Comparison of ENCODE assay signal across 1 cellular context in genomic region chr12:104986022-104986941, GRCh38.
TF ChIP-seq lines count a peak whose summit lies in the region.

TSS of gene NOPCHAP1 (plus strand) at chr12:104986316. CDS start at chr12:104986353, 37 bp downstream.

TF ChIP-seq in HepG2, 621 proteins besides CTCF, POLR2A, EP300 and RAD21 (continued from another document and continues in another):
- TF ChIP-seq XRCC5 (optimal IDR thresholded peaks at IDR 0.05; ENCODE audit: low read length) (peak; percentile 55), SNAPC5 (CRISPR knock-in tag; IDR thresholded peaks at IDR 0.05; ENCODE audit: borderline replicate concordance) (no peak), ZFY (CRISPR knock-in tag; IDR thresholded peaks at IDR 0.05) (peak; percentile 87), ZNF891 (CRISPR knock-in tag; IDR thresholded peaks at IDR 0.05) (peak; percentile 71; the same call in 1 of the 2 replicates), MIXL1 (CRISPR knock-in tag; IDR thresholded peaks at IDR 0.05) (no peak), MXD4 (CRISPR knock-in tag; IDR thresholded peaks at IDR 0.05) (peak; percentile 81; the same call in 1 of the 2 replicates), ZMAT3 (CRISPR knock-in tag; conservative IDR thresholded peaks at IDR 0.05) (no peak), ZFP62 (CRISPR knock-in tag; IDR thresholded peaks at IDR 0.05) (no peak), ZBTB10 (CRISPR knock-in tag; IDR thresholded peaks at IDR 0.05; ENCODE audit: borderline replicate concordance) (no peak), RERE (CRISPR knock-in tag; IDR thresholded peaks at IDR 0.05; ENCODE audit: low read depth) (no peak), SALL1 (CRISPR knock-in tag; IDR thresholded peaks at IDR 0.05) (peak; percentile 68), ZNF781 (CRISPR knock-in tag; IDR thresholded peaks at IDR 0.05; ENCODE audit: borderline replicate concordance, not compliant biosample characterization) (no peak), ZBTB7A (CRISPR knock-in tag; IDR thresholded peaks at IDR 0.05) (no peak), ZNF704 (CRISPR knock-in tag; IDR thresholded peaks at IDR 0.05; ENCODE audit: borderline replicate concordance) (0 out of 2 replicates have a peak, but pooled peaks have one; percentile 53), ZSCAN12 (CRISPR knock-in tag; IDR thresholded peaks at IDR 0.05) (no peak), NKX3-1 (CRISPR knock-in tag; IDR thresholded peaks at IDR 0.05) (no peak), ZNF576 (CRISPR knock-in tag; IDR thresholded peaks at IDR 0.05) (no peak), ZNF788 (CRISPR knock-in tag; IDR thresholded peaks at IDR 0.05; ENCODE audit: borderline replicate concordance) (no peak; the same call in 1 of the 2 replicates), DPF2 (CRISPR knock-in tag; IDR thresholded peaks at IDR 0.05; ENCODE audit: borderline replicate concordance, low read depth) (no peak), YEATS4 (CRISPR knock-in tag; IDR thresholded peaks at IDR 0.05; ENCODE audit: borderline replicate concordance) (peak; percentile 76; the same call in 1 of the 2 replicates), AFF4 (CRISPR knock-in tag; IDR thresholded peaks at IDR 0.05) (no peak), ZKSCAN5 (CRISPR knock-in tag; IDR thresholded peaks at IDR 0.05) (no peak), POLR2AphosphoS5 (IDR thresholded peaks at IDR 0.05; ENCODE audit: low read depth, low read length) (peak; percentile 94), STAT5B (CRISPR knock-in tag; IDR thresholded peaks at IDR 0.05) (no peak), U2AF1 (optimal IDR thresholded peaks at IDR 0.05; ENCODE audit: low read depth, low read length) (no peak), ATF7 (IDR thresholded peaks at IDR 0.05) (no peak), ATF7 (CRISPR knock-in tag; IDR thresholded peaks at IDR 0.05) (no peak), FOXA3 (CRISPR knock-in tag; IDR thresholded peaks at IDR 0.05) (peak; percentile 38; the same call in 1 of the 2 replicates), ZBTB38 (CRISPR knock-in tag; IDR thresholded peaks at IDR 0.05) (no peak; the same call in 1 of the 2 replicates), IRX3 (CRISPR knock-in tag; IDR thresholded peaks at IDR 0.05; ENCODE audit: borderline replicate concordance, low read depth) (no peak), ZNF33A (CRISPR knock-in tag; IDR thresholded peaks at IDR 0.05; ENCODE audit: borderline replicate concordance) (no peak), ZNF354B (CRISPR knock-in tag; IDR thresholded peaks at IDR 0.05) (no peak), ZHX1 (CRISPR knock-in tag; IDR thresholded peaks at IDR 0.05; ENCODE audit: low read depth) (no peak), ERF (CRISPR knock-in tag; IDR thresholded peaks at IDR 0.05) (peak; percentile 59), TCF7L2 (IDR thresholded peaks at IDR 0.05; ENCODE audit: low read depth, low read length) (no peak), ZNF556 (CRISPR knock-in tag; IDR thresholded peaks at IDR 0.05; ENCODE audit: borderline replicate concordance) (no peak), HNRNPK (IDR thresholded peaks at IDR 0.05; ENCODE audit: low read depth, low read length, poor library complexity, severe bottlenecking) (no peak), ZNF549 (CRISPR knock-in tag; IDR thresholded peaks at IDR 0.05) (0 out of 2 replicates have a peak, but pooled peaks have one; percentile 47), ZNF598 (CRISPR knock-in tag; IDR thresholded peaks at IDR 0.05; ENCODE audit: borderline replicate concordance) (no peak), ZNF451 (CRISPR knock-in tag; IDR thresholded peaks at IDR 0.05) (no peak), ZNF607 (CRISPR knock-in tag; IDR thresholded peaks at IDR 0.05; ENCODE audit: borderline replicate concordance) (0 out of 2 replicates have a peak, but pooled peaks have one; percentile 63), HOMEZ (CRISPR knock-in tag; IDR thresholded peaks at IDR 0.05; ENCODE audit: low read depth) (no peak), ZBTB2 (CRISPR knock-in tag; IDR thresholded peaks at IDR 0.05; ENCODE audit: low read depth) (no peak), TARDBP (CRISPR knock-in tag; IDR thresholded peaks at IDR 0.05) (no peak; the same call in 1 of the 2 replicates), ELF1 (CRISPR knock-in tag; IDR thresholded peaks at IDR 0.05) (peak; percentile 67), SCMH1 (CRISPR knock-in tag; IDR thresholded peaks at IDR 0.05; ENCODE audit: borderline replicate concordance) (no peak), PPARG (CRISPR knock-in tag; conservative IDR thresholded peaks at IDR 0.05) (0 out of 2 replicates have a peak, but pooled peaks have one; percentile 30), SMYD3 (CRISPR knock-in tag; IDR thresholded peaks at IDR 0.05) (no peak)
